10 cellular contexts compared by ENCODE assay signal in the genomic region with DNA sequence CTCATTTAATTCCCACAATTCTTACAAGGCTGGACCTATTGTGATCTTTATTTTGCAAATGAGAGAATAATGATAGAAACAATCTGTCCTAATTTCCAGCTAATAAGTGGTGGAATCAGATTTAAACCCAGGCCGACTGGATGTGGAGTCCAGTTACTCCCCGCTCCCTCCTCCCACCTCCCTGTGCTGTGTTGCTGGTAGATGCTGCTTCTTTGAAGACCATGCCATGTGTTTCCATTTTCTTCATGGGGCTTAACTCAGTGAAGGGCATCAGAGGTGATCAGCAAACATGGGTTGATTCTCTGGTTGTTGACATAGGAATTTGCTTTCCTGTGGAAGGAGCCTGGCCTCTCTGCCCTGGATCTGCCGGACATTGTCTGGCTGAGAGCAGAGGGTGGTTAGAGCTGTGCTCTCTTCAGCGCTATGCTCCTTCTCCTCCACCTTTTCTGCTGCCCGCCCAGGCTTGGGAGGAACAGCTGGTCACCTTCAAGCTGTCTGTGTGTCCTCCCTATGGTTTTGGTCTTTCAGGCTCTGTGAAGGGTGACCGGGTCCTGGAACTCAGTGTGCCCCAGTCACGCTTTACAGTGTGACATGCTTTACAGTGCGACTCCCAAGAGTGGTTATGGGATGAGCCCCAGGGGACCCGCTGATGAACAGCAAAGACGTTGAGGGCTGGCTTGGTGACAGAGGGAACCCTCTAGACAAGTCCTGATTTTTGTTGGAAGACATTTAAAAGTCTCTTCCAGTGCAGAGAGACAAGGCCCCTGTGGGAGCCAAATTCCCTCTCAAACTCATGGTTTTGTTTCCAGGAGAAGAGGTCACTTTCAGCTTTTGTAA.
DNase-seq lines count a peak whose midpoint lies in the region; ATAC-seq and TF ChIP-seq lines count a peak whose summit lies in the region.
"Had no signal": no experiment of that assay in that cellular context is flagged by ENCODE, and none has a peak within 500 bp of the region (broad histone marks: within the 10 kb centered on the region; RNA-seq: fewer than 3 reads in every experiment).

No MANE protein-coding gene starts in this region.

- no peaks in the 10 kb centered on the region for H3K27me3 Mint-ChIP-seq in osteocyte (ENCODE audit: unreplicated experiment)

- H3K27ac ChIP-seq in heart left ventricle (peak overlapping the region in 9 of 12 donors; percentile 9 to 72 (median 60)), uterus (peak overlapping the region; percentile 60 to 64)

- no peak overlapping the region for H3K4me3 Mint-ChIP-seq in osteocyte (ENCODE audit: unreplicated experiment)

- TF ChIP-seq CTCF in heart left ventricle (IDR thresholded peaks at IDR 0.05) (no peak), osteocyte (IDR thresholded peaks at IDR 0.05) (no peak), uterus (IDR thresholded peaks at IDR 0.05) (no peak)

- TF ChIP-seq POLR2A in heart left ventricle (IDR thresholded peaks at IDR 0.05) = no peak
- TF ChIP-seq POLR2A in uterus (IDR thresholded peaks at IDR 0.05) = no peak

- H3K9me3 ChIP-seq in heart left ventricle (no peaks in the 10 kb centered on the region), uterus (no peaks in the 10 kb centered on the region), HAP-1 (no peaks in the 10 kb centered on the region)

- peak overlapping the region; percentile 97 for H3K27ac Mint-ChIP-seq in osteocyte (ENCODE audit: unreplicated experiment)

- H3K4me3 ChIP-seq in heart left ventricle (no peak overlapping the region), uterus (no peak overlapping the region), HAP-1 (no peak overlapping the region)

- WGBS in heart left ventricle, 4 donors = 62 to 76% (median 72%) methylated on average over 9 to 10 of the region's 10 CpGs

- no peaks in the 10 kb centered on the region for H3K9me3 Mint-ChIP-seq in osteocyte (ENCODE audit: unreplicated experiment)

- H3K36me3 ChIP-seq in heart left ventricle (no peaks in the 10 kb centered on the region), uterus (no peaks in the 10 kb centered on the region), HAP-1 (replicated peaks) (no peaks in the 10 kb centered on the region)

- in situ Hi-C loops in HAP-1 (cut with MboI; ENCODE audit: low sequenced_read_pairs) = no loop called here

- ATAC-seq in heart left ventricle = peak in 3 of 4 donors; percentile 5 to 7 (median 6)

- no peaks in the 10 kb centered on the region for H3K36me3 Mint-ChIP-seq in osteocyte (ENCODE audit: unreplicated experiment)

- peaks cover 44% of the 10 kb centered on the region for H3K4me1 Mint-ChIP-seq in osteocyte (ENCODE audit: unreplicated experiment)

- DNase-seq in NCI-H510A treated with DMSO at 0.1 percent for 48 hours (lab: John Stamatoyannopoulos, UW) (peak; percentile 2), NCI-H510A (lab: John Stamatoyannopoulos, UW) (no peak), heart left ventricle (peak in 1 of 5 donors; percentile 56), osteocyte (ENCODE audit: extremely low spot score, unreplicated experiment) (no peak), uterus (no peak), HAP-1 (ENCODE audit: low spot score in 2 of 2) (no peak), cerebellar cortex (ENCODE audit: low spot score) (no peak), iPS-NIHi11 (ENCODE audit: low spot score) (no peak)
- DNase-seq: activated effector memory CD4-positive, alpha-beta T cell treated with Interleukin-2 at 50 U/mL for 16 hours; Calu3 had no signal

- intact Hi-C loops in heart left ventricle (cut with DNase I) (loop anchor here in 2 of 10 donors (2.0 to 10.0 kb wide), 3 partner anchors 30 to 448 kb away; no protein-coding TSS in a partner anchor), uterus (cut with DNase I; ENCODE audit: low total_unique reads) (no loop called here)

- peaks cover 0 to 42% (median 21%) of the 10 kb centered on the region in 12 donors for H3K4me1 ChIP-seq in heart left ventricle
- H3K4me1 ChIP-seq in uterus = no peaks in the 10 kb centered on the region
- H3K4me1 ChIP-seq in HAP-1 = no peaks in the 10 kb centered on the region

- H3K27me3 ChIP-seq in heart left ventricle (no peaks in the 10 kb centered on the region), uterus (no peaks in the 10 kb centered on the region), HAP-1 (ENCODE audit: low read depth) (0 out of 2 replicates have a peak, but pooled peaks cover 2% of the 10 kb centered on the region)
